Comparison of ENCODE assay signal across 8 cellular contexts in genomic region chr11:83156150-83156995, GRCh38. TPM values are rescaled to one million over a fixed set of nuclear protein-coding genes. Genes with fewer than 3 reads are reported as not detected.
DNase-seq lines count a peak whose midpoint lies in the region; ATAC-seq and TF ChIP-seq lines count a peak whose summit lies in the region.

No MANE protein-coding gene starts in this region.

- H3K9me3 ChIP-seq in duodenal mucosa (ENCODE audit: control insufficient read depth in 1 of 2, low read length in 2 of 2) (no peaks in the 10 kb centered on the region), right lobe of liver (no peaks in the 10 kb centered on the region)

- intact Hi-C loops in right lobe of liver (cut with DNase I) = no loop called here

- TF ChIP-seq CTCF in right lobe of liver (IDR thresholded peaks at IDR 0.05) = no peak

- TF ChIP-seq POLR2A in right lobe of liver (IDR thresholded peaks at IDR 0.05) = peak; percentile 49

- H3K36me3 ChIP-seq in duodenal mucosa (ENCODE audit: control insufficient read depth in 1 of 2, insufficient read depth in 2 of 2, low read length in 2 of 2) (peaks cover 3 to 4% of the 10 kb centered on the region in 2 donors), right lobe of liver (no peaks in the 10 kb centered on the region)

- WGBS in right lobe of liver (ENCODE audit: insufficient coverage, low coverage, low lambda C conversion rate, missing lambda C conversion rate) = under 1% methylated on average over 27 of the region's 35 CpGs

- peaks cover 18 to 20% of the 10 kb centered on the region in 2 donors for H3K4me1 ChIP-seq in duodenal mucosa (ENCODE audit: control insufficient read depth in 1 of 2, insufficient read depth in 2 of 2, low read length in 2 of 2)
- peaks cover 0 to 22% (median 10%) of the 10 kb centered on the region in 4 donors for H3K4me1 ChIP-seq in right lobe of liver

- peak; percentile 99 for DNase-seq in CD1c-positive myeloid dendritic cell (ENCODE audit: extremely low spot score)
- peak; percentile 100 for DNase-seq in NCI-H69 (lab: John Stamatoyannopoulos, UW)
- peak; percentile 97 for DNase-seq in activated CD4-positive, alpha-beta T cell treated with anti-CD3 and anti-CD28 coated beads, Interleukin-2, amount 50 U/mL, for 1 hour
- peak; percentile 99 for DNase-seq in right lobe of liver
- DNase-seq in stimulated activated CD8-positive, alpha-beta memory T cell treated with anti-CD3 and anti-CD28 coated beads, Interleukin-12 subunit alpha, Interleukin-12 subunit beta, amount 100 ng/mL, for 24 hours (ENCODE audit: extremely low read depth) = peak; percentile 94

- H3K27ac ChIP-seq in duodenal mucosa (ENCODE audit: low read depth, low read length) = peak overlapping the region; percentile 85
- peak overlapping the region; percentile 91 to 95 (median 94) for H3K27ac ChIP-seq in right lobe of liver

- H3K27me3 ChIP-seq in duodenal mucosa (ENCODE audit: control insufficient read depth in 1 of 2, insufficient read depth in 2 of 2, low read length in 2 of 2) = no peaks in the 10 kb centered on the region
- H3K27me3 ChIP-seq in right lobe of liver = no peaks in the 10 kb centered on the region

- H3K9ac ChIP-seq in duodenal mucosa (ENCODE audit: low read depth in 1 of 2, low read length in 2 of 2) = peak overlapping the region; percentile 83 to 88

- H3K4me3 ChIP-seq in duodenal mucosa (ENCODE audit: low read depth in 1 of 2, low read length in 2 of 2) = peak overlapping the region; percentile 76 to 90
- peak overlapping the region; percentile 61 to 76 (median 72) for H3K4me3 ChIP-seq in right lobe of liver

- peak; percentile 92 for ATAC-seq in GM19372 (IDR thresholded peaks at IDR 0.05; ENCODE audit: low read depth, unreplicated experiment)
- peak; percentile 96 for ATAC-seq in HG03521 (IDR thresholded peaks at IDR 0.05; ENCODE audit: unreplicated experiment)
- peak; percentile 91 to 97 (median 92) for ATAC-seq in right lobe of liver

RNA-seq across cellular contexts. Expression of gene PCF11, which starts 0.6 kb away (rescaled TPM):
- 10 to 100 TPM; 16.0 to 23.1 (median 18.9) TPM for total RNA-seq in right lobe of liver

RNA-seq across cellular contexts. Expression of gene ANKRD42, which starts 37.1 kb away (rescaled TPM):
- 1 to 10 TPM; 3.2 to 5.9 (median 3.6) TPM for total RNA-seq in right lobe of liver

Comparison
In these comparisons a context has a peak if more than half of its experiments do, and no peak if none do; other contexts are left out.
1. Peak in every context shown above with its lines: DNase-seq, ATAC-seq, H3K4me3 ChIP-seq and H3K27ac ChIP-seq.